8 cellular contexts compared by ENCODE assay signal in the genomic region with DNA sequence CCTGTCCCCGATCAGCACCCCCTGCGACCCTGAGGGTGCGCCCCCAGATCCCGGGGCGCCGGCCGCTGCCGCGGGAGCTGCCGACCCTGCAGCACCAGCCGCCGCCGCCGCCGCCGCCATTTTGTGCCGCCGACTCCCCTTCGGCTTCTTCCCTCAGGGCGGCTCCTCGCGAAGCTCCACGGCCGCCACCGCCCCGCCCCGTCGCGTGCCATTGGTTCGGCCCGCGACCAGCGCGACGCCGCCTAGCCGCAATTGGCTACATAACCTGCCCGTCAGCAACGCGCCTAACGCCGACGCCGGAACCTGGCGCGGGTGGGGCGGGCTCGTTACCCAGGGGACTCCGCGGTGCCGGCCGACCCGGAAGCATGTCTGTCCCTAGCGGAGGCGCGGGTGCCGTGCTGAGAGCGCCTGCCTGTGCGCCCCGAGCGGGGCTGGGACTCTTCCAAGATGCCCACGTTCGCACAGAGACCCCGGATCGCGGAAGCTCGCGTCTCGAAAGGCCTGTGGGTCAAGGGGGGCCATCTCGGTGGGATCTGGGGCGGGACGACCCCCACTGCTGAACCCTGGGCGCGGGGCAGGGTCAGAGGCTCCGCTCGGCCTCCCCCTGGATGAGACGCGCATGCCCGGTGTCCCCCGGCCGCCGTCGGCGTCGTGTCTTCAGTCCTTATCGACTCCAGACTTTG. TPM values are rescaled to one million over a fixed set of nuclear protein-coding genes. Genes with fewer than 3 reads are reported as not detected.
DNase-seq lines count a peak whose midpoint lies in the region; ATAC-seq, FAIRE-seq and TF ChIP-seq lines count a peak whose summit lies in the region.

CCNL2 (minus strand) TSS at position 149 of the 683 bp plus-strand sequence; CDS start at position 120, 29 bp downstream.

- CTCF ChIA-PET in Caco-2 (lab: Charles Lee) (interaction anchor here (1.2 kb wide), 2 partner anchors 34 to 106 kb away, joined by 3 to 4 read pairs; no protein-coding TSS in a partner anchor), H1 (lab: Charles Lee; ENCODE audit: partially characterized antibody) (interaction anchor here (0.7 to 3.1 kb wide), 9 partner anchors 9 to 93 kb away, joined by 3 to 19 read pairs (median 9); partner anchors contain the start of gene AURKAIP1)

- H2AFZ ChIP-seq in H1 (ENCODE audit: low read length): no peak within 1 kb of the TSS

- peak; percentile 97 to 98 for DNase-seq in Caco-2
- peak; percentile 96 for DNase-seq in HTR-8/SVneo (ENCODE audit: insufficient read length, low spot score)
- DNase-seq in NOMO-1 treated with DMSO at 0.1 percent for 48 hours (lab: John Stamatoyannopoulos, UW; ENCODE audit: unreplicated experiment): peak; percentile 97
- DNase-seq in activated CD8-positive, alpha-beta memory T cell treated with anti-CD3 and anti-CD28 coated beads for 48 hours (ENCODE audit: low read depth in 2 of 3, low spot score in 2 of 3): peak; percentile 95 to 100 (median 98)
- DNase-seq in H1 (ENCODE audit: low read depth in 1 of 2, low spot score in 2 of 2): peak; percentile 94 to 99
- DNase-seq in mesendoderm: peak; percentile 99
- peak; percentile 96 for DNase-seq in stimulated activated CD8-positive, alpha-beta memory T cell treated with anti-CD3 and anti-CD28 coated beads, Interleukin-15, amount 100 ng/mL, for 1 hour (ENCODE audit: low read depth)

- peaks cover 22% of the 10 kb centered on the region for H3K4me1 ChIP-seq in Caco-2
- H3K4me1 ChIP-seq in H1 (replicated peaks in 1 of 4; ENCODE audit: control insufficient read depth in 3 of 4, insufficient read depth in 4 of 4, low read length in 3 of 4): peaks cover 0 to 18% (median 13%) of the 10 kb centered on the region in 4 experiments; a peak in 6 of 7 replicates
- no peaks in the 10 kb centered on the region for H3K4me1 ChIP-seq in mesendoderm (ENCODE audit: control insufficient read depth, low read depth, low read length)

- POLR2A ChIA-PET in Caco-2 (lab: Charles Lee) (interaction anchor here (0.9 to 1.7 kb wide), 7 partner anchors 8 to 106 kb away, joined by 4 to 16 read pairs (median 6); partner anchors contain the start of genes AURKAIP1 and VWA1), H1 (lab: Charles Lee; ENCODE audit: partially characterized antibody) (interaction anchor here (0.6 to 33.4 kb wide), 20 partner anchors 3 to 176 kb away, joined by 3 to 719 read pairs (median 4); partner anchors contain the start of genes ANKRD65, AURKAIP1, CCNL2 and MRPL20)

- peak within 1 kb of the TSS; percentile 21 for H2BK120ac ChIP-seq in H1 (replicated peaks; ENCODE audit: low read depth, low read length)
- peak within 1 kb of the TSS; percentile 33 for H2BK120ac ChIP-seq in mesendoderm (ENCODE audit: low read depth, low read length)

- H3K27me3 ChIP-seq in Caco-2 (replicated peaks; ENCODE audit: control insufficient read depth, insufficient read depth, low read length) (no peaks in the 10 kb centered on the region), H1 (replicated peaks in 1 of 4; ENCODE audit: control insufficient read depth in 3 of 4, extremely low read depth in 1 of 4, insufficient read depth in 3 of 4, low read length in 3 of 4) (no peaks in the 10 kb centered on the region), mesendoderm (ENCODE audit: insufficient read depth, low read length, poor library complexity) (no peaks in the 10 kb centered on the region)

- WGBS in H1 (ENCODE audit: extremely low coverage in 1 of 2, insufficient coverage in 1 of 2, insufficient read length in 1 of 2, insufficient replicate concordance in 2 of 2, low coverage in 1 of 2, low lambda C conversion rate in 2 of 2, missing lambda C conversion rate in 1 of 2), 2 experiments: 2% methylated on average over 60 of the region's 86 CpGs; no CpG with 5 or more reads in 1 of the 2 experiments
- WGBS in mesendoderm (ENCODE audit: extremely low coverage, insufficient coverage, low lambda C conversion rate): no CpG with 5 or more reads among the region's 86 CpGs

- H3K23me2 ChIP-seq in H1 (ENCODE audit: low read depth, low read length): peaks cover 17% of the 10 kb centered on the region

- H3K27me3 Mint-ChIP-seq in Caco-2 (ENCODE audit: insufficient read depth, unreplicated experiment): no peaks in the 10 kb centered on the region

- intact Hi-C loops in Caco-2 (cut with micrococcal nuclease; ENCODE audit: unreplicated experiment): loop anchor here (2.0 to 5.0 kb wide), 2 partner anchors 33 to 41 kb away; no protein-coding TSS in a partner anchor

- H3K4me3 ChIP-seq in Caco-2 (ENCODE audit: low read depth, low read length) (peak within 1 kb of the TSS; percentile 94), H1 (ENCODE audit: extremely low read depth in 1 of 4, insufficient read depth in 2 of 4, low read depth in 3 of 4, low read length in 4 of 4) (peak within 1 kb of the TSS; percentile 93 to 95 (median 94)), mesendoderm (ENCODE audit: low read length) (peak within 1 kb of the TSS; percentile 100)

- peaks cover 12% of the 10 kb centered on the region for H3K4me1 Mint-ChIP-seq in Caco-2 (ENCODE audit: low read depth, unreplicated experiment)

- H3K4me2 ChIP-seq in H1 (ENCODE audit: insufficient read depth in 1 of 2, low read depth in 2 of 2, low read length in 2 of 2) (peak within 1 kb of the TSS; percentile 91 to 100), mesendoderm (ENCODE audit: low read length) (peak within 1 kb of the TSS; percentile 100)

- H3K27ac Mint-ChIP-seq in Caco-2 (ENCODE audit: unreplicated experiment): peak within 1 kb of the TSS; percentile 93

- no peak within 1 kb of the TSS for H2BK20ac ChIP-seq in H1 (ENCODE audit: low read length)

- H4K8ac ChIP-seq in H1 (ENCODE audit: extremely low read depth, insufficient read depth, low read length): peak within 1 kb of the TSS; percentile 96
- no peak within 1 kb of the TSS for H4K8ac ChIP-seq in mesendoderm (ENCODE audit: low read depth, low read length)

- TF ChIP-seq POLR2A in H1 (IDR thresholded peaks at IDR 0.05; ENCODE audit: control extremely low read depth in 1 of 2, low read depth in 2 of 2, low read length in 2 of 2): peak in 1 of 2 experiments; percentile 66; a peak in 1 of 3 replicates

- peak within 1 kb of the TSS; percentile 86 for H3K4me3 Mint-ChIP-seq in Caco-2 (ENCODE audit: unreplicated experiment)

- peaks cover 15% of the 10 kb centered on the region for H3K79me1 ChIP-seq in H1 (ENCODE audit: low read depth, low read length)
- peaks cover 32% of the 10 kb centered on the region for H3K79me1 ChIP-seq in mesendoderm (ENCODE audit: low read length)

- H4K5ac ChIP-seq in H1 (ENCODE audit: insufficient read length, low read depth, low read length): peak within 1 kb of the TSS; percentile 99
- H4K5ac ChIP-seq in mesendoderm (ENCODE audit: low read length): no peak within 1 kb of the TSS

- ATAC-seq in GM21367 (IDR thresholded peaks at IDR 0.05; ENCODE audit: unreplicated experiment): peak; percentile 88

- peak within 1 kb of the TSS; percentile 47; the same call in 1 of the 2 replicates for H2AK5ac ChIP-seq in H1 (ENCODE audit: low read depth, low read length)
- H2AK5ac ChIP-seq in mesendoderm (ENCODE audit: low read length): peak within 1 kb of the TSS; percentile 87

- H4K20me1 ChIP-seq in H1 (replicated peaks in 1 of 2; ENCODE audit: control insufficient read depth in 1 of 2, insufficient read depth in 2 of 2, low read length in 2 of 2): peaks cover 11 to 22% of the 10 kb centered on the region in 2 experiments

- no peak for TF ChIP-seq EP300 in H1 (IDR thresholded peaks at IDR 0.05; ENCODE audit: borderline replicate concordance in 1 of 2, low read depth in 2 of 2, low read length in 2 of 2)

- peak within 1 kb of the TSS; percentile 55 for H3K18ac ChIP-seq in H1 (ENCODE audit: extremely low read depth, low read length)
- H3K18ac ChIP-seq in mesendoderm (ENCODE audit: low read length): peak within 1 kb of the TSS; percentile 63

- no peak within 1 kb of the TSS; the same call in 1 of the 2 replicates for H2BK15ac ChIP-seq in H1 (ENCODE audit: low read length)
- H2BK15ac ChIP-seq in mesendoderm (replicated peaks; ENCODE audit: low read depth): no peak within 1 kb of the TSS

- BruUV-seq in Caco-2 (replicated peaks; lab: Mats Ljungman, UMichigan): no TSS peak

- peaks cover 2% of the 10 kb centered on the region; the same call in 1 of the 2 replicates for H3K36me3 ChIP-seq in Caco-2 (ENCODE audit: control insufficient read depth, insufficient read depth, low read length)
- peaks cover 28 to 62% (median 44%) of the 10 kb centered on the region in 4 experiments for H3K36me3 ChIP-seq in H1 (ENCODE audit: control insufficient read depth in 2 of 4, insufficient read depth in 4 of 4, low read length in 3 of 4)
- H3K36me3 ChIP-seq in mesendoderm (ENCODE audit: control insufficient read depth, insufficient read depth, low read length): peaks cover 22% of the 10 kb centered on the region

- no peaks in the 10 kb centered on the region for H3K9me3 Mint-ChIP-seq in Caco-2 (ENCODE audit: unreplicated experiment)

- H2BK5ac ChIP-seq in H1 (ENCODE audit: low read depth, low read length) (peak within 1 kb of the TSS; percentile 87), mesendoderm (ENCODE audit: low read length) (peak within 1 kb of the TSS; percentile 80)

- FAIRE-seq in HTR-8/SVneo (lab: Jason Lieb, UNC) (peak; percentile 84), H1 (lab: Jason Lieb, UNC) (no peak)

- H3K9ac ChIP-seq in H1 (replicated peaks in 1 of 4; ENCODE audit: extremely low read depth in 1 of 4, low read depth in 3 of 4, low read length in 3 of 4): peak within 1 kb of the TSS; percentile 91 to 97 (median 96)
- peak within 1 kb of the TSS; percentile 98 for H3K9ac ChIP-seq in mesendoderm (ENCODE audit: low read length)

- H2BK12ac ChIP-seq in H1 (ENCODE audit: low read depth, low read length): no peak within 1 kb of the TSS

- H3K9me3 ChIP-seq in Caco-2 (no peaks in the 10 kb centered on the region), H1 (ENCODE audit: insufficient read depth in 2 of 2, low read depth in 1 of 2, low read length in 1 of 2) (no peaks in the 10 kb centered on the region)

- TF ChIP-seq RAD21 in H1 (IDR thresholded peaks at IDR 0.05 in 1 of 2, conservative IDR thresholded peaks at IDR 0.05 in 1 of 2; ENCODE audit: low read depth in 2 of 2, low read length in 2 of 2): peak; percentile 6 to 24; a peak in 2 of 4 replicates

- H3K27ac ChIP-seq in H1 (ENCODE audit: low read depth, low read length) (peak within 1 kb of the TSS; percentile 89), mesendoderm (ENCODE audit: low read depth, low read length) (peak within 1 kb of the TSS; percentile 71)

- TF ChIP-seq CTCF in Caco-2 (IDR thresholded peaks at IDR 0.05; ENCODE audit: insufficient read depth in 1 of 2, low read depth in 1 of 2, low read length in 1 of 2, severe bottlenecking in 1 of 2, unreplicated experiment in 1 of 2): peak; percentile 44 to 54
- TF ChIP-seq CTCF in H1 (IDR thresholded peaks at IDR 0.05; ENCODE audit: control extremely low read depth in 1 of 3, insufficient read depth in 1 of 3, low read depth in 1 of 3, low read length in 3 of 3): peak in 2 of 3 experiments; percentile 59 to 60; a peak in 3 of 4 replicates

- peaks cover 6 to 49% of the 10 kb centered on the region in 2 experiments; a peak in 3 of 4 replicates for H3K79me2 ChIP-seq in H1 (ENCODE audit: control insufficient read depth in 1 of 2, insufficient read depth in 2 of 2, low read length in 2 of 2)
- H3K79me2 ChIP-seq in mesendoderm (ENCODE audit: control insufficient read depth, insufficient read depth, low read length): peaks cover 38% of the 10 kb centered on the region

- H3K23ac ChIP-seq in H1 (ENCODE audit: insufficient read length): no peak within 1 kb of the TSS
- peak within 1 kb of the TSS; percentile 100 for H3K23ac ChIP-seq in mesendoderm (ENCODE audit: low read length)

- peak within 1 kb of the TSS; percentile 95 for H4K91ac ChIP-seq in H1 (replicated peaks; ENCODE audit: insufficient read length, low read length)

- H3K4ac ChIP-seq in H1 (replicated peaks; ENCODE audit: insufficient read length, low read depth, low read length) (peak within 1 kb of the TSS; percentile 12), mesendoderm (ENCODE audit: low read depth, low read length) (peak within 1 kb of the TSS; percentile 98)

- no peak within 1 kb of the TSS for H3K14ac ChIP-seq in H1 (ENCODE audit: insufficient read length)

- H3K56ac ChIP-seq in H1 (replicated peaks; ENCODE audit: insufficient read length, low read depth, low read length): peak within 1 kb of the TSS; percentile 91
- peak within 1 kb of the TSS; percentile 99 for H3K56ac ChIP-seq in mesendoderm (ENCODE audit: low read length)

- peaks cover 84% of the 10 kb centered on the region for H3K36me3 Mint-ChIP-seq in Caco-2 (ENCODE audit: insufficient read depth, unreplicated experiment)

RNA-seq across cellular contexts. Expression of gene CCNL2, which starts in this region (rescaled TPM):
- total RNA-seq in Caco-2 (2022): 145 and 147 TPM in 2 replicates
- 120 TPM in 2 replicates for total RNA-seq in H1 (2021; fragmentation: NEBNext Ultra II Directional; extraction: Animal tissue kit (Norgen Biotek cat#: 25700))
- 79.8 and 121 TPM in 2 replicates for polyA plus RNA-seq in H1 (2011; rRNA removed)
- 153 TPM for polyA plus RNA-seq in H1 (2011; cell fraction: cytosol; rRNA removed)
- 606 TPM for polyA plus RNA-seq in H1 (2011; cell fraction: nucleus; rRNA removed)
- polyA plus RNA-seq in H1 (2012, experiment 1 of 2): 111 to 127 TPM (median 117 TPM) in 4 replicates
- 46.7 TPM for polyA plus RNA-seq in H1 (2012, experiment 2 of 2)
- polyA plus RNA-seq in H1 (2013, experiment 1 of 2): 109 TPM
- polyA plus RNA-seq in H1 (2013, experiment 2 of 2): 91.9 TPM
- 66.3 and 81.1 TPM in 2 replicates for polyA minus RNA-seq in H1 (2011; rRNA and poly(A)+ RNA removed)
- polyA minus RNA-seq in H1 (2011; cell fraction: cytosol; rRNA and poly(A)+ RNA removed): 48.5 TPM
- 142 TPM for polyA minus RNA-seq in H1 (2011; cell fraction: nucleus; rRNA and poly(A)+ RNA removed)
- 65.2 TPM for polyA plus RNA-seq in mesendoderm (2013, experiment 1 of 2)
- polyA plus RNA-seq in mesendoderm (2013, experiment 2 of 2): 61.8 TPM

Comparison
In these comparisons a context has a peak if more than half of its experiments do, and no peak if none do; other contexts are left out.
1. Peak in every context shown above with its lines: DNase-seq, ATAC-seq, H3K4me3 ChIP-seq and H3K27ac ChIP-seq.